In the genomic region with DNA sequence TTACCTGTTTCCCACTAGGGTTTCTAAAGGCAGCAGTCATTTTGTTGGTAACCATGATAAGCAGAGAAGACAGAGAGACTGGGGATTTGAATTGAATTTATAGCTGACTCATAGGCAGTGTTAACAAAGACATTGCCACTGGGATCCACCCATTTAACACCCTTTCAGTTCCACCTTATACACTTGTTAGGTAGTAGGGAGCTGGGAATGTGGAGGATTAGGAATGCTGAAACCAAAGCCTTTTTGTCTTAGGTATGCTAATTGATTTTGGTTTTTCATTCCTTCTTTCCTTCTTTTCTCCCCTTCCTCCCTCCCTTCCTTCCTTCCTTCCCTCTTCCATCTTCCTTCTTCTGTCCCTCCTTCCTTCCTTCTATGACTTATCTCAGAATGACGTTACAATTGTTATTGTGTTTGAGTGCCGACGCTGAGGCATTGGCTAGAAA, we compare ENCODE assay signal across 1 cellular context.
TF ChIP-seq lines count a peak whose summit lies in the region.

No MANE protein-coding gene starts in this region.

TF ChIP-seq in K562, 482 proteins besides CTCF, POLR2A, EP300 and RAD21 (continued from another document):
- TF ChIP-seq CEBPZ (IDR thresholded peaks at IDR 0.05; ENCODE audit: borderline replicate concordance, low read depth, low read length) (no peak), U2AF1 (optimal IDR thresholded peaks at IDR 0.05; ENCODE audit: low read depth, low read length) (no peak), SREBF1 (IDR thresholded peaks at IDR 0.05; ENCODE audit: borderline replicate concordance, low read depth, low read length) (no peak)
TF ChIP-seq in K562: peak in this region for 84.
